Comparison of ENCODE assay signal across 10 cellular contexts in genomic region chr12:1666685-1667162, GRCh38. TPM values are rescaled to one million over a fixed set of nuclear protein-coding genes. Genes with fewer than 3 reads are reported as not detected.
A peak's percentile ranks its signal among the peaks of the same experiment; 100 is the strongest.
DNase-seq lines count a peak whose midpoint lies in the region; ATAC-seq and TF ChIP-seq lines count a peak whose summit lies in the region.
"Had no signal": no experiment of that assay in that cellular context is flagged by ENCODE, and none has a peak within 500 bp of the region (broad histone marks: within the 10 kb centered on the region; RNA-seq: fewer than 3 reads in every experiment).

No MANE protein-coding gene starts in this region.

- POLR2A ChIA-PET in CD4-positive, alpha-beta T cell (lab: Charles Lee) = interaction anchor here (0.9 kb wide), 2 partner anchors 11 to 129 kb away, joined by 3 to 4 read pairs; no protein-coding TSS in a partner anchor

- H3K36me3 ChIP-seq in colonic mucosa = no peaks in the 10 kb centered on the region

- H3K9ac ChIP-seq in colonic mucosa (ENCODE audit: low read depth in 2 of 2, low read length in 2 of 2) = peak overlapping the region; percentile 12 to 60

- no peak overlapping the region for H3K27ac ChIP-seq in CD4-positive, alpha-beta T cell (ENCODE audit: low read depth, low read length)
- peak overlapping the region; percentile 87 for H3K27ac ChIP-seq in colonic mucosa
- H3K27ac ChIP-seq: PC-9 had no signal

- no peak for DNase-seq in CD4-positive, alpha-beta T cell
- DNase-seq in NB4 (ENCODE audit: low read depth) (peak; percentile 77), colonic mucosa (peak; percentile 73), nephron progenitor cell (no peak), NCI-H524 (lab: John Stamatoyannopoulos, UW) (no peak), HCEC 1CT (no peak), SW480 (ENCODE audit: low spot score) (no peak)
- DNase-seq: effector memory CD4-positive, alpha-beta T cell; PC-9 had no signal

- peaks cover 57% of the 10 kb centered on the region for H3K4me1 Mint-ChIP-seq in CD4-positive, alpha-beta T cell (ENCODE audit: low read depth)
- H3K4me1 Mint-ChIP-seq in nephron progenitor cell = peaks cover 69% of the 10 kb centered on the region

- H3K27ac Mint-ChIP-seq in CD4-positive, alpha-beta T cell = peak overlapping the region; percentile 55
- peak overlapping the region; percentile 91 for H3K27ac Mint-ChIP-seq in nephron progenitor cell

- CTCF ChIA-PET in CD4-positive, alpha-beta T cell (lab: Charles Lee) = interaction anchor here (2.4 kb wide), 1 partner anchor 14 kb away, joined by 6 read pairs; no protein-coding TSS in a partner anchor

- H3K9me3 ChIP-seq in CD4-positive, alpha-beta T cell (ENCODE audit: control insufficient read depth, low read length) = no peaks in the 10 kb centered on the region
- no peaks in the 10 kb centered on the region for H3K9me3 ChIP-seq in colonic mucosa

- H3K4me3 ChIP-seq in NB4 (ENCODE audit: low read depth, low read length) = no peak overlapping the region
- H3K4me3 ChIP-seq in colonic mucosa = no peak overlapping the region
- H3K4me3 ChIP-seq: PC-9 had no signal

- H3K36me3 Mint-ChIP-seq in CD4-positive, alpha-beta T cell (ENCODE audit: low read depth) = no peaks in the 10 kb centered on the region
- H3K36me3 Mint-ChIP-seq in nephron progenitor cell (ENCODE audit: low read depth) = no peaks in the 10 kb centered on the region

- H3K9me3 Mint-ChIP-seq in CD4-positive, alpha-beta T cell = peaks cover 2% of the 10 kb centered on the region
- peaks cover 4% of the 10 kb centered on the region for H3K9me3 Mint-ChIP-seq in nephron progenitor cell

- intact Hi-C loops in CD4-positive, alpha-beta T cell (cut with DNase I, micrococcal nuclease) = no loop called here
- intact Hi-C loops in colonic mucosa (cut with DNase I) = no loop called here

- ATAC-seq in CD4-positive, alpha-beta T cell (ENCODE audit: poor library complexity) = no peak
- no peak for ATAC-seq in HG03565 (IDR thresholded peaks at IDR 0.05; ENCODE audit: unreplicated experiment)

- no peaks in the 10 kb centered on the region for H3K27me3 Mint-ChIP-seq in CD4-positive, alpha-beta T cell
- H3K27me3 Mint-ChIP-seq in nephron progenitor cell (ENCODE audit: low read depth, poor library complexity) = peaks cover 11% of the 10 kb centered on the region

- no peaks in the 10 kb centered on the region for H3K27me3 ChIP-seq in CD4-positive, alpha-beta T cell (ENCODE audit: control insufficient read depth, insufficient read depth, low read length)
- H3K27me3 ChIP-seq in colonic mucosa = no peaks in the 10 kb centered on the region

- H3K4me1 ChIP-seq in colonic mucosa = peaks cover 3% of the 10 kb centered on the region

- TF ChIP-seq CTCF in CD4-positive, alpha-beta T cell (IDR thresholded peaks at IDR 0.05) = no peak
- TF ChIP-seq CTCF in NB4 (IDR thresholded peaks at IDR 0.05; ENCODE audit: low read depth, low read length) (no peak), colonic mucosa (IDR thresholded peaks at IDR 0.05) (no peak), nephron progenitor cell (IDR thresholded peaks at IDR 0.05) (no peak)

- TF ChIP-seq POLR2A in NB4 (IDR thresholded peaks at IDR 0.05; ENCODE audit: extremely low read depth, insufficient read length) = no peak

- H3K4me3 Mint-ChIP-seq in CD4-positive, alpha-beta T cell = peak overlapping the region; percentile 5
- peak overlapping the region; percentile 33 for H3K4me3 Mint-ChIP-seq in nephron progenitor cell

RNA-seq across cellular contexts. Expression of gene ADIPOR2, which starts 24.1 kb away (rescaled TPM):
- 10 to 100 TPM; 12.5 to 12.6 TPM for total RNA-seq in CD4-positive, alpha-beta T cell
- 100 to 1,000 TPM in 1 of 2 donors, 10 to 100 TPM in 1; 68.3 to 138 TPM for total RNA-seq in colonic mucosa

RNA-seq across cellular contexts. Expression of gene WNT5B, which starts 37.7 kb away (rescaled TPM):
- not detected for total RNA-seq in CD4-positive, alpha-beta T cell
- 1 to 10 TPM; 1.5 to 5.9 TPM for total RNA-seq in colonic mucosa

Comparison
In these comparisons a context has a peak if more than half of its experiments do, and no peak if none do; other contexts are left out.
1. DNase-seq: peak in NB4 (single experiment) and colonic mucosa (single experiment); none in CD4-positive, alpha-beta T cell (0 of 10), nephron progenitor cell (single experiment), NCI-H524 (0 of 2), HCEC 1CT (single experiment) and SW480 (single experiment).
2. RNA of gene ADIPOR2, which starts 24.1 kb away (total RNA-seq): 68.3 to 138 TPM in colonic mucosa; 12.5 to 12.6 TPM in CD4-positive, alpha-beta T cell; every median in the first group is over 4 times any median in the second.